In genomic region chr20:21398109-21398480, GRCh38 we compare ENCODE assay signal across 22 cellular contexts. TPM values are rescaled to one million over a fixed set of nuclear protein-coding genes. Genes with fewer than 3 reads are reported as not detected.
DNase-seq lines count a peak whose midpoint lies in the region; ATAC-seq and TF ChIP-seq lines count a peak whose summit lies in the region.
"Had no signal": no experiment of that assay in that cellular context is flagged by ENCODE, and none has a peak within 500 bp of the region (broad histone marks: within the 10 kb centered on the region; RNA-seq: fewer than 3 reads in every experiment).

No MANE protein-coding gene starts in this region.

- no peak overlapping the region for H3K4me2 ChIP-seq in osteoblast (ENCODE audit: insufficient read depth, low read length)

- H2AFZ ChIP-seq in osteoblast (ENCODE audit: low read length) = no peak overlapping the region

- CTCF ChIA-PET in activated CD8-positive, alpha-beta memory T cell treated with anti-CD3 and anti-CD28 coated beads, Interleukin-2, amount 10 ng/mL, durations not matched to agents 7 days and 5 days (lab: Charles Lee) = no interaction called here

- peaks cover 3% of the 10 kb centered on the region for H3K36me3 Mint-ChIP-seq in activated CD8-positive, alpha-beta memory T cell treated with anti-CD3 and anti-CD28 coated beads, Interleukin-2, amount 10 ng/mL, durations not matched to agents 7 days and 5 days
- H3K36me3 Mint-ChIP-seq in effector memory CD8-positive, alpha-beta T cell (ENCODE audit: insufficient read depth) = peaks cover 6% of the 10 kb centered on the region

- no peak for DNase-seq in activated CD8-positive, alpha-beta memory T cell treated with anti-CD3 and anti-CD28 coated beads, Interleukin-2, amount 10 ng/mL, durations not matched to agents 7 days and 5 days
- DNase-seq in activated CD8-positive, alpha-beta memory T cell treated with anti-CD3 and anti-CD28 coated beads, Interleukin-2, amount 50 U/mL, for 4 hours = no peak
- peak in 1 of 2 experiments; percentile 17 for DNase-seq in SJSA1 (ENCODE audit: low read depth in 1 of 2, low spot score in 2 of 2)
- DNase-seq in effector memory CD8-positive, alpha-beta T cell = no peak
- DNase-seq in osteoblast (ENCODE audit: insufficient read length, low spot score, missing footprints) = peak; percentile 39
- no peak for DNase-seq in HPDE6-E6E7 (ENCODE audit: extremely low spot score)
- no peak for DNase-seq in GM20000 (ENCODE audit: low spot score)
- DNase-seq: foreskin keratinocyte, HCEC 1CT, mesenchymal stem cell, NCI-H2107, NCI-H524 treated with DMSO at 0.1 percent for 48 hours, spleen had no signal

- H3K27me3 ChIP-seq in SJSA1 (replicated peaks) = no peaks in the 10 kb centered on the region
- H3K27me3 ChIP-seq in osteoblast (ENCODE audit: insufficient read depth, low read length) = peaks cover 96% of the 10 kb centered on the region

- H3K4me1 ChIP-seq in SJSA1 (replicated peaks) (peaks cover 19% of the 10 kb centered on the region), osteoblast (ENCODE audit: insufficient read depth, low read length) (no peaks in the 10 kb centered on the region)
- H3K4me1 ChIP-seq: foreskin keratinocyte had no signal

- no peaks in the 10 kb centered on the region for H3K79me2 ChIP-seq in osteoblast (ENCODE audit: insufficient read depth, low read length)

- peaks cover 17% of the 10 kb centered on the region for H3K36me3 ChIP-seq in SJSA1
- no peaks in the 10 kb centered on the region for H3K36me3 ChIP-seq in osteoblast (ENCODE audit: insufficient read depth, low read length)
- H3K36me3 ChIP-seq: spleen had no signal

- H3K4me3 ChIP-seq in SJSA1 (peak overlapping the region; percentile 91), osteoblast (ENCODE audit: insufficient read depth, low read length) (no peak overlapping the region)
- H3K4me3 ChIP-seq: GM12878 had no signal

- no peak for TF ChIP-seq CTCF in osteoblast (IDR thresholded peaks at IDR 0.05; ENCODE audit: extremely low read depth, low read depth, low read length)
- no peak for TF ChIP-seq CTCF in GM20000 (IDR thresholded peaks at IDR 0.05; ENCODE audit: extremely low read depth, missing control alignments)

- H3K27ac Mint-ChIP-seq in activated CD8-positive, alpha-beta memory T cell treated with anti-CD3 and anti-CD28 coated beads, Interleukin-2, amount 10 ng/mL, durations not matched to agents 7 days and 5 days = peak overlapping the region; percentile 59
- peak overlapping the region in 1 of 2 donors; percentile 65 for H3K27ac Mint-ChIP-seq in effector memory CD8-positive, alpha-beta T cell
- H3K27ac Mint-ChIP-seq: dendritic cell treated with granulocyte-macrophage colony-stimulating factor and Interleukin-4, amounts not matched to agents 40 ng/mL and 50 ng/mL, for 4 days had no signal

- peaks cover 14% of the 10 kb centered on the region for H3K4me1 Mint-ChIP-seq in activated CD8-positive, alpha-beta memory T cell treated with anti-CD3 and anti-CD28 coated beads, Interleukin-2, amount 10 ng/mL, durations not matched to agents 7 days and 5 days
- H3K4me1 Mint-ChIP-seq in effector memory CD8-positive, alpha-beta T cell (ENCODE audit: low read depth in 2 of 2) = peaks cover 4 to 5% of the 10 kb centered on the region in 2 donors

- peaks cover 79% of the 10 kb centered on the region for H3K27me3 Mint-ChIP-seq in activated CD8-positive, alpha-beta memory T cell treated with anti-CD3 and anti-CD28 coated beads, Interleukin-2, amount 10 ng/mL, durations not matched to agents 7 days and 5 days
- peaks cover 69 to 72% of the 10 kb centered on the region in 2 donors for H3K27me3 Mint-ChIP-seq in effector memory CD8-positive, alpha-beta T cell

- H4K20me1 ChIP-seq in osteoblast (ENCODE audit: insufficient read depth, low read length) = peaks cover 1% of the 10 kb centered on the region

- ATAC-seq in activated CD8-positive, alpha-beta memory T cell treated with anti-CD3 and anti-CD28 coated beads, Interleukin-2, amount 10 ng/mL, durations not matched to agents 7 days and 5 days = no peak
- ATAC-seq in effector memory CD8-positive, alpha-beta T cell (replicated peaks) = no peak
- no peak for ATAC-seq in GM19328 (IDR thresholded peaks at IDR 0.05; ENCODE audit: unreplicated experiment)
- ATAC-seq: foreskin keratinocyte, GM12878, HepG2 had no signal

- no peak overlapping the region for H3K4me3 Mint-ChIP-seq in activated CD8-positive, alpha-beta memory T cell treated with anti-CD3 and anti-CD28 coated beads, Interleukin-2, amount 10 ng/mL, durations not matched to agents 7 days and 5 days
- H3K4me3 Mint-ChIP-seq in effector memory CD8-positive, alpha-beta T cell = peak overlapping the region; percentile 59 to 67
- H3K4me3 Mint-ChIP-seq: dendritic cell treated with granulocyte-macrophage colony-stimulating factor and Interleukin-4, amounts not matched to agents 40 ng/mL and 50 ng/mL, for 4 days had no signal

- no peak overlapping the region for H3K27ac ChIP-seq in SJSA1
- no peak overlapping the region for H3K27ac ChIP-seq in osteoblast (ENCODE audit: low read depth, low read length)
- H3K27ac ChIP-seq: C4-2B, foreskin keratinocyte, spleen had no signal

- no peaks in the 10 kb centered on the region for H3K9me3 Mint-ChIP-seq in activated CD8-positive, alpha-beta memory T cell treated with anti-CD3 and anti-CD28 coated beads, Interleukin-2, amount 10 ng/mL, durations not matched to agents 7 days and 5 days (ENCODE audit: low read depth)
- no peaks in the 10 kb centered on the region for H3K9me3 Mint-ChIP-seq in effector memory CD8-positive, alpha-beta T cell
- H3K9me3 Mint-ChIP-seq: dendritic cell treated with granulocyte-macrophage colony-stimulating factor and Interleukin-4, amounts not matched to agents 40 ng/mL and 50 ng/mL, for 4 days had no signal

- peaks cover 3% of the 10 kb centered on the region; the same call in 1 of the 2 replicates for H3K9me3 ChIP-seq in SJSA1 (replicated peaks)
- no peaks in the 10 kb centered on the region for H3K9me3 ChIP-seq in osteoblast (ENCODE audit: low read depth, low read length)
- H3K9me3 ChIP-seq: spleen had no signal

RNA-seq across cellular contexts. Expression of gene NKX2-4, which starts 0.8 kb away (rescaled TPM):
- not detected for total RNA-seq in activated CD8-positive, alpha-beta memory T cell treated with anti-CD3 and anti-CD28 coated beads, Interleukin-2, amount 10 ng/mL, durations not matched to agents 7 days and 5 days
- total RNA-seq in SJSA1 (2014; rRNA removed; shearing (Covaris generic)) = 21.4 and 23.9 TPM in 2 replicates
- not detected in 2 replicates for total RNA-seq in osteoblast
- total RNA-seq: bronchial epithelial cell; epithelial cell of proximal tubule; foreskin keratinocyte; GM12878; HepG2; spleen; T-helper 1 cell treated with Interleukin-12 subunit alpha and Interleukin-12 subunit beta and Interleukin-4 antibody, amounts not matched to agents 30 ng/mL and 1 ng/mL, for 36 hours; temporal lobe had no signal

Comparison
In these comparisons a context has a peak if more than half of its experiments do, and no peak if none do; other contexts are left out.
1. RNA of gene NKX2-4, which starts 0.8 kb away (total RNA-seq): 21.4 to 23.9 TPM in SJSA1; not detected in activated CD8-positive, alpha-beta memory T cell treated with anti-CD3 and anti-CD28 coated beads, Interleukin-2, amount 10 ng/mL, durations not matched to agents 7 days and 5 days and not detected in osteoblast; every median in the first group is over 10 times any median in the second.